Comparison of ENCODE assay signal across 12 cellular contexts in genomic region chr19:9498183-9498902, GRCh38. TPM values are rescaled to one million over a fixed set of nuclear protein-coding genes. Genes with fewer than 3 reads are reported as not detected.
DNase-seq lines count a peak whose midpoint lies in the region; ATAC-seq and TF ChIP-seq lines count a peak whose summit lies in the region.
"Had no signal": no experiment of that assay in that cellular context is flagged by ENCODE, and none has a peak within 500 bp of the region (broad histone marks: within the 10 kb centered on the region; RNA-seq: fewer than 3 reads in every experiment).

TSS of gene ZNF560 (minus strand) at chr19:9498616. CDS start at chr19:9475313, 23,303 bp downstream.

- peaks cover 19% of the 10 kb centered on the region for H3K27me3 ChIP-seq in gastroesophageal sphincter
- H3K27me3 ChIP-seq in psoas muscle (ENCODE audit: insufficient read depth in 3 of 3, low read length in 2 of 3) = peaks cover 0 to 6% (median 0%) of the 10 kb centered on the region in 3 donors

- H3K27ac ChIP-seq in gastroesophageal sphincter (no peak within 1 kb of the TSS), psoas muscle (no peak within 1 kb of the TSS)

- H3K4me3 ChIP-seq in astrocyte of the spinal cord (ENCODE audit: low read depth, low read length) = peak within 1 kb of the TSS; percentile 29
- H3K4me3 ChIP-seq in gastroesophageal sphincter = no peak within 1 kb of the TSS
- H3K4me3 ChIP-seq in psoas muscle = no peak within 1 kb of the TSS

- no peaks in the 10 kb centered on the region for H3K9me3 Mint-ChIP-seq in natural killer cell treated with Interleukin-12 subunit alpha and Interleukin-12 subunit beta and Interleukin-15 and Interleukin-18, amount 100 ng/mL, for 72 hours

- peaks cover 29% of the 10 kb centered on the region for H3K36me3 Mint-ChIP-seq in natural killer cell treated with Interleukin-12 subunit alpha and Interleukin-12 subunit beta and Interleukin-15 and Interleukin-18, amount 100 ng/mL, for 72 hours

- TF ChIP-seq POLR2A in gastroesophageal sphincter (IDR thresholded peaks at IDR 0.05) = no peak

- WGBS in gastroesophageal sphincter (ENCODE audit: low coverage in 1 of 2), 2 donors = 0 to 3% methylated on average over 7 to 26 of the region's 44 CpGs
- 1 to 3% (median 3%) methylated on average over 44 of the region's 44 CpGs for WGBS in psoas muscle, 3 donors

- H3K4me1 ChIP-seq in gastroesophageal sphincter = no peaks in the 10 kb centered on the region
- H3K4me1 ChIP-seq in psoas muscle = no peaks in the 10 kb centered on the region

- peak; percentile 18 for DNase-seq in NCI-H510A (lab: John Stamatoyannopoulos, UW)
- no peak for DNase-seq in NCI-H510A treated with DMSO at 0.1 percent for 48 hours (lab: John Stamatoyannopoulos, UW)
- DNase-seq in M059J (ENCODE audit: low read depth) = peak; percentile 46
- DNase-seq in astrocyte of the spinal cord (ENCODE audit: low read depth, low spot score) = peak; percentile 15
- no peak for DNase-seq in natural killer cell treated with Interleukin-12 subunit alpha and Interleukin-12 subunit beta and Interleukin-15 and Interleukin-18, amount 100 ng/mL, for 72 hours (ENCODE audit: low spot score)
- DNase-seq in psoas muscle = no peak
- DNase-seq: AML-193, amniotic stem cell, islet precursor cell had no signal

- intact Hi-C loops in psoas muscle (cut with DNase I) = no loop called here

- no peak within 1 kb of the TSS for H3K27ac Mint-ChIP-seq in natural killer cell treated with Interleukin-12 subunit alpha and Interleukin-12 subunit beta and Interleukin-15 and Interleukin-18, amount 100 ng/mL, for 72 hours

- peak within 1 kb of the TSS; percentile 44 for H3K4me3 Mint-ChIP-seq in natural killer cell treated with Interleukin-12 subunit alpha and Interleukin-12 subunit beta and Interleukin-15 and Interleukin-18, amount 100 ng/mL, for 72 hours

- in situ Hi-C loops in astrocyte of the spinal cord (cut with HindIII; ENCODE audit: low sequenced_read_pairs) = no loop called here

- ATAC-seq in natural killer cell treated with Interleukin-12 subunit alpha and Interleukin-12 subunit beta and Interleukin-15 and Interleukin-18, amount 100 ng/mL, for 72 hours = peak in 1 of 2 donors; percentile 55
- ATAC-seq in gastroesophageal sphincter (no peak), GM21529 (IDR thresholded peaks at IDR 0.05; ENCODE audit: unreplicated experiment) (no peak), psoas muscle (no peak)
- ATAC-seq: Panc1 had no signal

- H3K27me3 Mint-ChIP-seq in natural killer cell treated with Interleukin-12 subunit alpha and Interleukin-12 subunit beta and Interleukin-15 and Interleukin-18, amount 100 ng/mL, for 72 hours = no peaks in the 10 kb centered on the region

- TF ChIP-seq EP300 in gastroesophageal sphincter (IDR thresholded peaks at IDR 0.05) = no peak

- no peaks in the 10 kb centered on the region for H3K36me3 ChIP-seq in gastroesophageal sphincter
- H3K36me3 ChIP-seq in psoas muscle (ENCODE audit: insufficient read depth in 1 of 2, low read depth in 1 of 2) = no peaks in the 10 kb centered on the region

- peak; percentile 19 for TF ChIP-seq CTCF in astrocyte of the spinal cord (IDR thresholded peaks at IDR 0.05; ENCODE audit: low read depth, low read length)
- no peak for TF ChIP-seq CTCF in gastroesophageal sphincter (IDR thresholded peaks at IDR 0.05)
- TF ChIP-seq CTCF in psoas muscle (IDR thresholded peaks at IDR 0.05) = no peak

- H3K4me1 Mint-ChIP-seq in natural killer cell treated with Interleukin-12 subunit alpha and Interleukin-12 subunit beta and Interleukin-15 and Interleukin-18, amount 100 ng/mL, for 72 hours (ENCODE audit: low read depth in 2 of 2) = peaks cover 0 to 9% of the 10 kb centered on the region in 2 donors

- H3K9me3 ChIP-seq in gastroesophageal sphincter (peaks cover 0 to 88% (median 2%) of the 10 kb centered on the region in 3 donors), psoas muscle (peaks cover 37% of the 10 kb centered on the region)

RNA-seq across cellular contexts. Expression of gene ZNF560, which starts in this region (rescaled TPM):
- 0.10 and 1.7 TPM in 2 replicates for total RNA-seq in M059J (2014; rRNA removed; shearing (Covaris generic))
- under 1 TPM in 1 of 2 donors, not detected in 1; 0.38 TPM for total RNA-seq in natural killer cell treated with Interleukin-12 subunit alpha and Interleukin-12 subunit beta and Interleukin-15 and Interleukin-18, amount 100 ng/mL, for 72 hours
- total RNA-seq in gastroesophageal sphincter (not detected), psoas muscle (under 1 TPM in 1 of 4 donors, not detected in 3; 0.48 TPM)
- polyA plus RNA-seq in psoas muscle = under 1 TPM in 2 of 3 donors, not detected in 1; 0.01 to 0.04 TPM

Comparison
In these comparisons a context has a peak if more than half of its experiments do, and no peak if none do; other contexts are left out.
1. DNase-seq: peak in NCI-H510A (single experiment), M059J (single experiment) and astrocyte of the spinal cord (single experiment); none in NCI-H510A treated with DMSO at 0.1 percent for 48 hours (single experiment), natural killer cell treated with Interleukin-12 subunit alpha and Interleukin-12 subunit beta and Interleukin-15 and Interleukin-18, amount 100 ng/mL, for 72 hours (single experiment) and psoas muscle (0 of 2).